8 cellular contexts compared by ENCODE assay signal in the genomic region with DNA sequence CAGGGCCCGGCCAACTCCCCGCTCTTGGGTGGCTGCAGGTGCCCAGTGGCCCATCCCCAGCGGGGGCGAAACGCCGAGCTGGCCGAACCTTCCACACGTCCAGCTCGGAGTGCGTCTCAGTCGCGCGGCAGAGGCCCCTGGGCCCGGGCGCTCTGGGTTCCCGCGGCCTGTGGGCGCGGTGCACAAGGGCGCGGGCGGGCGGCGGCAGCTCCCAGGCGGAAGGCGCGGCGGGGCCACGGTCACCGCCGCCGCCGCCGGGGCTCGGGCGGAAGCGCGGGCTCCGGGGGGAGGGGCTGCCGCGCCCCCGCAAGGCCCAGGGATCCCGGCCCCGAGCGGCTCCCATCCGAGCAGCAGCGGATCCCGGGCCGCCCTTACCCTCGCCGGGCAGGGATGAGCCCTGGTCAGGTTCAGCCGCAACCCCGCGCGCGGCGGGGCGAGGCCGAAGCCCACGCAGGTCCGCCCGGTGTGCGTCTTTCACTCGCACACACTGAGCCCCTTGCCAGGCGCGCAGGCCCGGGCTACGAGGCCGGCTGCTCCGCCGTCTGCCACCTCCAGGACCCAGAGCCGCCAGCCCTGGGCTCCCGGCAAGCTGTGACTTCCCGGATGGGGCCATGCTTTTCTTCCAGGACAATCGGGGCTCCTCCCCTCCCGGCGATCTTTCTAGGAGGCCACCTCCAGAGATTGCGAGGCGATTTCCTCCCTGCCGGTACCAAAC. TPM values are rescaled to one million over a fixed set of nuclear protein-coding genes. Genes with fewer than 3 reads are reported as not detected.
DNase-seq lines count a peak whose midpoint lies in the region; ATAC-seq and TF ChIP-seq lines count a peak whose summit lies in the region.

No MANE protein-coding gene starts in this region.

- peak overlapping the region; percentile 67 for H3K4me3 ChIP-seq in HUES64 (ENCODE audit: low read length)
- peak overlapping the region; percentile 82 to 91 for H3K4me3 ChIP-seq in vagina

- H3K9ac ChIP-seq in ES-I3 (ENCODE audit: low read depth, low read length) (peak overlapping the region; percentile 82), HUES64 (ENCODE audit: low read depth, low read length) (peak overlapping the region; percentile 81)

- peak; percentile 64 for ATAC-seq in GM21529 (IDR thresholded peaks at IDR 0.05; ENCODE audit: unreplicated experiment)
- peak; percentile 61 for ATAC-seq in omental fat pad (ENCODE audit: low FRiP score)

- no peak for TF ChIP-seq CTCF in omental fat pad (IDR thresholded peaks at IDR 0.05)
- TF ChIP-seq CTCF in vagina (IDR thresholded peaks at IDR 0.05) = no peak

- under 1% methylated on average over 79 of the region's 80 CpGs for WGBS in HUES64

- H3K27ac ChIP-seq in HUES64 (ENCODE audit: low read depth, low read length) (peak overlapping the region; percentile 87), vagina (peak overlapping the region; percentile 95)

- H3K4me1 ChIP-seq in ES-I3 (ENCODE audit: insufficient read depth, low read length) (peaks cover 5% of the 10 kb centered on the region; the same call in 1 of the 2 replicates), HUES64 (ENCODE audit: insufficient read depth, low read length) (peaks cover 9% of the 10 kb centered on the region; the same call in 1 of the 2 replicates), vagina (peaks cover 16% of the 10 kb centered on the region)

- peak in 1 of 2 donors; percentile 45 for TF ChIP-seq POLR2A in vagina (IDR thresholded peaks at IDR 0.05)

- peak overlapping the region; percentile 84 for H3K27ac Mint-ChIP-seq in activated naive CD8-positive, alpha-beta T cell treated with anti-CD3 and anti-CD28 coated beads for 36 hours

- no peaks in the 10 kb centered on the region for H3K9me3 Mint-ChIP-seq in activated naive CD8-positive, alpha-beta T cell treated with anti-CD3 and anti-CD28 coated beads for 36 hours

- no peaks in the 10 kb centered on the region for H3K36me3 Mint-ChIP-seq in activated naive CD8-positive, alpha-beta T cell treated with anti-CD3 and anti-CD28 coated beads for 36 hours

- peak overlapping the region; percentile 83 for H3K4me3 Mint-ChIP-seq in activated naive CD8-positive, alpha-beta T cell treated with anti-CD3 and anti-CD28 coated beads for 36 hours

- H3K4me1 Mint-ChIP-seq in activated naive CD8-positive, alpha-beta T cell treated with anti-CD3 and anti-CD28 coated beads for 36 hours = peaks cover 14% of the 10 kb centered on the region

- H3K27me3 ChIP-seq in HUES64 (ENCODE audit: insufficient read depth, low read length) (peaks cover 40% of the 10 kb centered on the region), vagina (no peaks in the 10 kb centered on the region)

- intact Hi-C loops in head of caudate nucleus (cut with DNase I) (loop anchor here (2.0 kb wide), 2 partner anchors 91 to 191 kb away; partner anchors contain the start of gene BBX), vagina (cut with DNase I) (loop anchor here (10.0 kb wide), 2 partner anchors 93 to 187 kb away; partner anchors contain the start of gene BBX)

- DNase-seq in SK-MEL-5 (ENCODE audit: low read depth, low spot score) (peak; percentile 65), head of caudate nucleus (peak; percentile 47 to 94 (median 80)), omental fat pad (ENCODE audit: low spot score) (no peak), vagina (ENCODE audit: extremely low spot score in 2 of 2) (no peak)
- peak; percentile 52 for DNase-seq in activated naive CD8-positive, alpha-beta T cell treated with anti-CD3 and anti-CD28 coated beads for 36 hours

- H3K9me3 ChIP-seq in ES-I3 (ENCODE audit: control insufficient read depth, insufficient read depth, low read length) (no peaks in the 10 kb centered on the region), HUES64 (ENCODE audit: insufficient read depth, low read depth, low read length) (no peaks in the 10 kb centered on the region), vagina (no peaks in the 10 kb centered on the region)

- H3K36me3 ChIP-seq in ES-I3 (ENCODE audit: insufficient read depth, low read length) (no peaks in the 10 kb centered on the region), HUES64 (ENCODE audit: insufficient read depth, low read length) (no peaks in the 10 kb centered on the region), vagina (no peaks in the 10 kb centered on the region)

- in situ Hi-C loops in SK-MEL-5 (cut with HindIII; ENCODE audit: low pct_unique_long_range_greater_than_20kb, low sequenced_read_pairs) = no loop called here

- H3K27me3 Mint-ChIP-seq in activated naive CD8-positive, alpha-beta T cell treated with anti-CD3 and anti-CD28 coated beads for 36 hours = peaks cover 27% of the 10 kb centered on the region

RNA-seq across cellular contexts. Expression of gene CCDC54, which starts 54.2 kb away (rescaled TPM):
- polyA plus RNA-seq in HUES64 (2013, experiment 1 of 2) = not detected
- not detected for polyA plus RNA-seq in HUES64 (2013, experiment 2 of 2)
- not detected in 2 replicates for total RNA-seq in SK-MEL-5 (2014; rRNA removed; shearing (Covaris generic))
- not detected in 2 replicates for polyA plus RNA-seq in SK-MEL-5 (2015; cell fraction: cytosol; rRNA removed)
- not detected in 2 replicates for polyA plus RNA-seq in SK-MEL-5 (2015; cell fraction: nucleus; rRNA removed)
- not detected for total RNA-seq in activated naive CD8-positive, alpha-beta T cell treated with anti-CD3 and anti-CD28 coated beads for 36 hours
- total RNA-seq in omental fat pad (not detected), vagina (not detected)

Comparison
In these comparisons a context has a peak if more than half of its experiments do, and no peak if none do; other contexts are left out.
1. DNase-seq: peak in SK-MEL-5 (single experiment), activated naive CD8-positive, alpha-beta T cell treated with anti-CD3 and anti-CD28 coated beads for 36 hours (single experiment) and head of caudate nucleus (42 of 42); none in omental fat pad (single experiment) and vagina (0 of 2).